ENCODE assay signal across 21 cellular contexts in genomic region chrX:148298737-148299136, GRCh38.
DNase-seq lines count a peak whose midpoint lies in the region; ATAC-seq, FAIRE-seq and TF ChIP-seq lines count a peak whose summit lies in the region.
"Had no signal": no experiment of that assay in that cellular context is flagged by ENCODE, and none has a peak within 500 bp of the region (broad histone marks: within the 10 kb centered on the region; RNA-seq: fewer than 3 reads in every experiment).

No MANE protein-coding gene starts in this region.

- H3K27ac Mint-ChIP-seq in activated T-cell treated with anti-CD3 and anti-CD28 coated beads, Interleukin-2, amount 50 U/mL, for 72 hours: no peak overlapping the region
- H3K27ac Mint-ChIP-seq in T-helper 17 cell: no peak overlapping the region
- H3K27ac Mint-ChIP-seq in stimulated activated effector memory CD8-positive, alpha-beta T cell treated with anti-CD3 and anti-CD28 coated beads, Interleukin-12 subunit alpha, Interleukin-12 subunit beta, amount 100 ng/mL, for 72 hours: no peak overlapping the region
- H3K27ac Mint-ChIP-seq: nephron; stimulated activated naive CD8-positive, alpha-beta T cell treated with anti-CD3 and anti-CD28 coated beads, Interleukin-15, Interleukin-2, amounts not matched to agents 100 ng/mL and 50 ng/mL, for 24 hours had no signal

- dilution Hi-C loops in endothelial cell of umbilical vein (cut with MboI; ENCODE audit: extremely low pct_ligation_motif_present, low sequenced_read_pairs): no loop called here

- POLR2A ChIA-PET in endothelial cell of umbilical vein (lab: Charles Lee): no interaction called here

- no peaks in the 10 kb centered on the region for H3K9me1 ChIP-seq in endothelial cell of umbilical vein (replicated peaks; ENCODE audit: control insufficient read depth, extremely low read depth, insufficient read depth, low read length)

- no peaks in the 10 kb centered on the region for H4K20me1 ChIP-seq in endothelial cell of umbilical vein (replicated peaks; ENCODE audit: control insufficient read depth, extremely low read depth, insufficient read depth, low read length)

- no TSS peak for BruUV-seq in endothelial cell of umbilical vein (replicated peaks; lab: Mats Ljungman, UMichigan)

- no peak overlapping the region for H3K4me3 ChIP-seq in endothelial cell of umbilical vein (replicated peaks in 1 of 3; ENCODE audit: insufficient read depth in 1 of 3, low read depth in 1 of 3, low read length in 3 of 3)
- H3K4me3 ChIP-seq: lung, psoas muscle had no signal

- peak; percentile 70 to 83 for ATAC-seq in activated T-cell treated with anti-CD3 and anti-CD28 coated beads, Interleukin-2, amount 50 U/mL, for 72 hours (replicated peaks in 1 of 2)
- ATAC-seq in T-helper 17 cell: peak; percentile 71
- ATAC-seq in stimulated activated effector memory CD8-positive, alpha-beta T cell treated with anti-CD3 and anti-CD28 coated beads, Interleukin-12 subunit alpha, Interleukin-12 subunit beta, amount 100 ng/mL, for 72 hours: peak; percentile 93
- ATAC-seq: psoas muscle had no signal

- no peak overlapping the region for H2AFZ ChIP-seq in endothelial cell of umbilical vein (ENCODE audit: low read depth, low read length)

- no peak overlapping the region for H3K9ac ChIP-seq in endothelial cell of umbilical vein (replicated peaks; ENCODE audit: extremely low read depth, insufficient read depth, low read length)

- CTCF ChIA-PET in endothelial cell of umbilical vein (lab: Charles Lee): interaction anchor here (1.0 kb wide), 1 partner anchor 18 kb away, joined by 3 read pairs; no protein-coding TSS in a partner anchor

- TF ChIP-seq CTCF in endothelial cell of umbilical vein (IDR thresholded peaks at IDR 0.05; ENCODE audit: extremely low read depth in 1 of 2, insufficient read depth in 1 of 2, low read depth in 1 of 2, low read length in 2 of 2): no peak

- H3K4me1 ChIP-seq in endothelial cell of umbilical vein (ENCODE audit: control insufficient read depth, extremely low read depth, insufficient read depth, low read length): peaks cover 5% of the 10 kb centered on the region
- H3K4me1 ChIP-seq: Caco-2, psoas muscle had no signal

- peak overlapping the region; percentile 34 for H3K27ac ChIP-seq in endothelial cell of umbilical vein (ENCODE audit: insufficient read depth, low read depth, low read length)
- H3K27ac ChIP-seq: psoas muscle had no signal

- no peaks in the 10 kb centered on the region for H3K36me3 ChIP-seq in endothelial cell of umbilical vein (ENCODE audit: control insufficient read depth in 2 of 2, extremely low read depth in 1 of 2, insufficient read depth in 2 of 2, low read length in 2 of 2)

- no peak for DNase-seq in activated T-cell treated with anti-CD3 and anti-CD28 coated beads, Interleukin-2, amount 50 U/mL, for 72 hours
- DNase-seq in activated T-cell treated with anti-CD3 and anti-CD28 coated beads for 4 hours: no peak
- DNase-seq in T-helper 17 cell: no peak
- DNase-seq in endothelial cell of umbilical vein (ENCODE audit: low read depth, low spot score): peak; percentile 72
- no peak for DNase-seq in stimulated activated effector memory CD8-positive, alpha-beta T cell treated with anti-CD3 and anti-CD28 coated beads, Interleukin-12 subunit alpha, Interleukin-12 subunit beta, amount 100 ng/mL, for 72 hours (ENCODE audit: low spot score in 2 of 2)
- no peak for DNase-seq in stimulated activated CD4-positive, alpha-beta T cell treated with anti-CD3 and anti-CD28 coated beads, Interleukin-15, amount 100 ng/mL, for 24 hours
- DNase-seq in DMS53 (lab: John Stamatoyannopoulos, UW): no peak
- no peak for DNase-seq in HuH-7.5 (ENCODE audit: low spot score)
- DNase-seq: activated CD4-positive, CD25-positive, alpha-beta regulatory T cell treated with anti-CD3 and anti-CD28 coated beads, Interleukin-2, amount 50 U/mL, for 72 hours; Caco-2; glutamatergic neuron; KG1; NCI-H1694 treated with DMSO at 0.1 percent for 48 hours; NCI-H510A; psoas muscle; SHP77 had no signal

- intact Hi-C loops in endothelial cell of umbilical vein (cut with micrococcal nuclease): loop anchor here (1.0 to 10.0 kb wide), 2 partner anchors 18 to 206 kb away; partner anchors contain the start of gene AFF2

- FAIRE-seq in endothelial cell of umbilical vein (lab: Jason Lieb, UNC): peak; percentile 31
- FAIRE-seq: G401.6, H54 had no signal

- H3K36me3 Mint-ChIP-seq in activated T-cell treated with anti-CD3 and anti-CD28 coated beads, Interleukin-2, amount 50 U/mL, for 72 hours (ENCODE audit: insufficient read depth in 2 of 2): peaks cover 8 to 19% of the 10 kb centered on the region in 2 donors
- H3K36me3 Mint-ChIP-seq in T-helper 17 cell (ENCODE audit: low read depth): no peaks in the 10 kb centered on the region
- no peaks in the 10 kb centered on the region for H3K36me3 Mint-ChIP-seq in stimulated activated effector memory CD8-positive, alpha-beta T cell treated with anti-CD3 and anti-CD28 coated beads, Interleukin-12 subunit alpha, Interleukin-12 subunit beta, amount 100 ng/mL, for 72 hours

- no peaks in the 10 kb centered on the region for H3K79me2 ChIP-seq in endothelial cell of umbilical vein (ENCODE audit: control insufficient read depth, insufficient read depth, low read length)

- no peak overlapping the region for H3K4me3 Mint-ChIP-seq in activated T-cell treated with anti-CD3 and anti-CD28 coated beads, Interleukin-2, amount 50 U/mL, for 72 hours
- no peak overlapping the region for H3K4me3 Mint-ChIP-seq in T-helper 17 cell
- H3K4me3 Mint-ChIP-seq in stimulated activated effector memory CD8-positive, alpha-beta T cell treated with anti-CD3 and anti-CD28 coated beads, Interleukin-12 subunit alpha, Interleukin-12 subunit beta, amount 100 ng/mL, for 72 hours: no peak overlapping the region
- H3K4me3 Mint-ChIP-seq: nephron; stimulated activated naive CD8-positive, alpha-beta T cell treated with anti-CD3 and anti-CD28 coated beads, Interleukin-15, Interleukin-2, amounts not matched to agents 100 ng/mL and 50 ng/mL, for 24 hours had no signal

- H3K4me1 Mint-ChIP-seq in activated T-cell treated with anti-CD3 and anti-CD28 coated beads, Interleukin-2, amount 50 U/mL, for 72 hours (ENCODE audit: low read depth): peaks cover 5% of the 10 kb centered on the region
- H3K4me1 Mint-ChIP-seq in T-helper 17 cell: no peaks in the 10 kb centered on the region
- H3K4me1 Mint-ChIP-seq in stimulated activated effector memory CD8-positive, alpha-beta T cell treated with anti-CD3 and anti-CD28 coated beads, Interleukin-12 subunit alpha, Interleukin-12 subunit beta, amount 100 ng/mL, for 72 hours: peaks cover 5% of the 10 kb centered on the region
- H3K4me1 Mint-ChIP-seq: nephron had no signal

- H3K27me3 ChIP-seq in endothelial cell of umbilical vein (ENCODE audit: control insufficient read depth in 2 of 2, insufficient read depth in 2 of 2, low read length in 2 of 2): no peaks in the 10 kb centered on the region

- H3K4me2 ChIP-seq in endothelial cell of umbilical vein (ENCODE audit: insufficient read depth, low read length): no peak overlapping the region

- H3K27me3 Mint-ChIP-seq in activated T-cell treated with anti-CD3 and anti-CD28 coated beads, Interleukin-2, amount 50 U/mL, for 72 hours (ENCODE audit: low read depth): no peaks in the 10 kb centered on the region
- H3K27me3 Mint-ChIP-seq in T-helper 17 cell: no peaks in the 10 kb centered on the region
- H3K27me3 Mint-ChIP-seq: stimulated activated naive CD8-positive, alpha-beta T cell treated with anti-CD3 and anti-CD28 coated beads, Interleukin-15, Interleukin-2, amounts not matched to agents 100 ng/mL and 50 ng/mL, for 24 hours had no signal

- H3K9me3 ChIP-seq in T-helper 17 cell (ENCODE audit: control insufficient read depth, low read length, poor library complexity, severe bottlenecking) (no peaks in the 10 kb centered on the region), endothelial cell of umbilical vein (replicated peaks; ENCODE audit: control insufficient read depth, insufficient read depth, low read length) (no peaks in the 10 kb centered on the region)
- H3K9me3 ChIP-seq: Caco-2, psoas muscle had no signal

- TF ChIP-seq POLR2A in endothelial cell of umbilical vein (IDR thresholded peaks at IDR 0.05; ENCODE audit: low read depth, low read length): no peak

- H3K9me3 Mint-ChIP-seq in activated T-cell treated with anti-CD3 and anti-CD28 coated beads, Interleukin-2, amount 50 U/mL, for 72 hours: peaks cover 8 to 13% of the 10 kb centered on the region in 2 donors
- H3K9me3 Mint-ChIP-seq in stimulated activated effector memory CD8-positive, alpha-beta T cell treated with anti-CD3 and anti-CD28 coated beads, Interleukin-12 subunit alpha, Interleukin-12 subunit beta, amount 100 ng/mL, for 72 hours: peaks cover 5% of the 10 kb centered on the region

TF ChIP-seq in endothelial cell of umbilical vein, 7 proteins besides CTCF, POLR2A, EP300 and RAD21:
- TF ChIP-seq GATA2 (IDR thresholded peaks at IDR 0.05; ENCODE audit: insufficient read depth, insufficient read length, low read depth, low read length) (peak; percentile 92), JUN (IDR thresholded peaks at IDR 0.05; ENCODE audit: borderline replicate concordance, insufficient read depth, insufficient read length, low read depth) (peak; percentile 71), POLR2AphosphoS5 (IDR thresholded peaks at IDR 0.05; ENCODE audit: insufficient read depth, low read depth, low read length) (peak; percentile 24), FOS (IDR thresholded peaks at IDR 0.05; ENCODE audit: borderline replicate concordance, insufficient read depth, low read length) (peak; percentile 73)
- TF ChIP-seq, protein P1, sequence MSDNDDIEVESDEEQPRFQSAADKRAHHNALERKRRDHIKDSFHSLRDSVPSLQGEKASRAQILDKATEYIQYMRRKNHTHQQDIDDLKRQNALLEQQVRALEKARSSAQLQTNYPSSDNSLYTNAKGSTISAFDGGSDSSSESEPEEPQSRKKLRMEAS (IDR thresholded peaks at IDR 0.05; ENCODE audit: insufficient read depth, insufficient read length): no peak
